ENCODE assay signal across 17 cellular contexts in genomic region chr6:16476861-16477260, GRCh38.
DNase-seq lines count a peak whose midpoint lies in the region; ATAC-seq, FAIRE-seq and TF ChIP-seq lines count a peak whose summit lies in the region.
"Had no signal": no experiment of that assay in that cellular context is flagged by ENCODE, and none has a peak within 500 bp of the region (broad histone marks: within the 10 kb centered on the region; RNA-seq: fewer than 3 reads in every experiment).

No MANE protein-coding gene starts in this region.

- peaks cover 3% of the 10 kb centered on the region for H3K9me3 Mint-ChIP-seq in natural killer cell treated with Interleukin-12 subunit alpha and Interleukin-12 subunit beta and Interleukin-15 and Interleukin-18, amount 100 ng/mL, for 72 hours
- H3K9me3 Mint-ChIP-seq in natural killer cell, result peaks cover 0 to under 1% of the 10 kb centered on the region in 2 donors
- peaks cover 12% of the 10 kb centered on the region for H3K9me3 Mint-ChIP-seq in activated T-helper 1 cell treated with anti-CD3 and anti-CD28 coated beads, Interleukin-12 subunit alpha, Interleukin-12 subunit beta, Interleukin-2, Interleukin-4 antibody, amounts not matched to agents 30 ng/mL and 10 ng/mL and 1 ng/mL, durations not matched to agents 14 hours and 24 hours and 36 hours
- H3K9me3 Mint-ChIP-seq in stimulated activated naive B cell treated with anti-CD40 and anti-IgM and Interleukin-4, amounts not matched to agents 10 μg/mL and 1 μg/mL and 100 μg/mL, for 72 hours, result peaks cover 4% of the 10 kb centered on the region in 2 donors

- peak overlapping the region; percentile 43 for H3K4me3 Mint-ChIP-seq in natural killer cell treated with Interleukin-12 subunit alpha and Interleukin-12 subunit beta and Interleukin-15 and Interleukin-18, amount 100 ng/mL, for 72 hours
- no peak overlapping the region for H3K4me3 Mint-ChIP-seq in natural killer cell
- H3K4me3 Mint-ChIP-seq in activated T-helper 1 cell treated with anti-CD3 and anti-CD28 coated beads, Interleukin-12 subunit alpha, Interleukin-12 subunit beta, Interleukin-2, Interleukin-4 antibody, amounts not matched to agents 30 ng/mL and 10 ng/mL and 1 ng/mL, durations not matched to agents 14 hours and 24 hours and 36 hours, result no peak overlapping the region
- H3K4me3 Mint-ChIP-seq in stimulated activated naive B cell treated with anti-CD40 and anti-IgM and Interleukin-4, amounts not matched to agents 10 μg/mL and 1 μg/mL and 100 μg/mL, for 72 hours, result peak overlapping the region; percentile 65 to 66

- intact Hi-C loops in natural killer cell (cut with micrococcal nuclease), result no loop called here
- intact Hi-C loops in activated T-helper 1 cell treated with anti-CD3 and anti-CD28 coated beads, Interleukin-12 subunit alpha, Interleukin-12 subunit beta, Interleukin-2, Interleukin-4 antibody, amounts not matched to agents 30 ng/mL and 10 ng/mL and 1 ng/mL, durations not matched to agents 14 hours and 24 hours and 36 hours (cut with micrococcal nuclease), result no loop called here

- peaks cover 28% of the 10 kb centered on the region for H3K36me3 Mint-ChIP-seq in natural killer cell treated with Interleukin-12 subunit alpha and Interleukin-12 subunit beta and Interleukin-15 and Interleukin-18, amount 100 ng/mL, for 72 hours
- no peaks in the 10 kb centered on the region for H3K36me3 Mint-ChIP-seq in natural killer cell
- peaks cover 52% of the 10 kb centered on the region for H3K36me3 Mint-ChIP-seq in activated T-helper 1 cell treated with anti-CD3 and anti-CD28 coated beads, Interleukin-12 subunit alpha, Interleukin-12 subunit beta, Interleukin-2, Interleukin-4 antibody, amounts not matched to agents 30 ng/mL and 10 ng/mL and 1 ng/mL, durations not matched to agents 14 hours and 24 hours and 36 hours (ENCODE audit: low read depth)
- peaks cover 43 to 62% of the 10 kb centered on the region in 2 donors for H3K36me3 Mint-ChIP-seq in stimulated activated naive B cell treated with anti-CD40 and anti-IgM and Interleukin-4, amounts not matched to agents 10 μg/mL and 1 μg/mL and 100 μg/mL, for 72 hours

- ATAC-seq in natural killer cell treated with Interleukin-12 subunit alpha and Interleukin-12 subunit beta and Interleukin-15 and Interleukin-18, amount 100 ng/mL, for 72 hours, result no peak
- ATAC-seq in natural killer cell (no peak), HG03520 (IDR thresholded peaks at IDR 0.05; ENCODE audit: unreplicated experiment) (no peak)
- peak; percentile 16 to 42 for ATAC-seq in stimulated activated naive B cell treated with anti-CD40 and anti-IgM and Interleukin-4, amounts not matched to agents 10 μg/mL and 1 μg/mL and 100 μg/mL, for 72 hours (replicated peaks)
- ATAC-seq: left colon had no signal

- no peaks in the 10 kb centered on the region for H3K27me3 Mint-ChIP-seq in natural killer cell treated with Interleukin-12 subunit alpha and Interleukin-12 subunit beta and Interleukin-15 and Interleukin-18, amount 100 ng/mL, for 72 hours
- H3K27me3 Mint-ChIP-seq in natural killer cell (ENCODE audit: low read depth in 2 of 2), result no peaks in the 10 kb centered on the region
- H3K27me3 Mint-ChIP-seq in activated T-helper 1 cell treated with anti-CD3 and anti-CD28 coated beads, Interleukin-12 subunit alpha, Interleukin-12 subunit beta, Interleukin-2, Interleukin-4 antibody, amounts not matched to agents 30 ng/mL and 10 ng/mL and 1 ng/mL, durations not matched to agents 14 hours and 24 hours and 36 hours (ENCODE audit: insufficient read depth), result no peaks in the 10 kb centered on the region
- H3K27me3 Mint-ChIP-seq in stimulated activated naive B cell treated with anti-CD40 and anti-IgM and Interleukin-4, amounts not matched to agents 10 μg/mL and 1 μg/mL and 100 μg/mL, for 72 hours, result no peaks in the 10 kb centered on the region

- peak overlapping the region; percentile 65 to 71 for H3K27ac Mint-ChIP-seq in natural killer cell treated with Interleukin-12 subunit alpha and Interleukin-12 subunit beta and Interleukin-15 and Interleukin-18, amount 100 ng/mL, for 72 hours
- no peak overlapping the region for H3K27ac Mint-ChIP-seq in natural killer cell
- H3K27ac Mint-ChIP-seq in activated T-helper 1 cell treated with anti-CD3 and anti-CD28 coated beads, Interleukin-12 subunit alpha, Interleukin-12 subunit beta, Interleukin-2, Interleukin-4 antibody, amounts not matched to agents 30 ng/mL and 10 ng/mL and 1 ng/mL, durations not matched to agents 14 hours and 24 hours and 36 hours, result peak overlapping the region; percentile 68
- peak overlapping the region; percentile 96 for H3K27ac Mint-ChIP-seq in stimulated activated naive B cell treated with anti-CD40 and anti-IgM and Interleukin-4, amounts not matched to agents 10 μg/mL and 1 μg/mL and 100 μg/mL, for 72 hours

- no peak for TF ChIP-seq CTCF in natural killer cell (IDR thresholded peaks at IDR 0.05)

- FAIRE-seq in GM19239 (lab: Jason Lieb, UNC), result peak; percentile 90

- H3K4me1 Mint-ChIP-seq in natural killer cell treated with Interleukin-12 subunit alpha and Interleukin-12 subunit beta and Interleukin-15 and Interleukin-18, amount 100 ng/mL, for 72 hours (ENCODE audit: low read depth in 2 of 2), result peaks cover 53 to 61% of the 10 kb centered on the region in 2 donors
- peaks cover 24 to 31% of the 10 kb centered on the region in 2 donors for H3K4me1 Mint-ChIP-seq in natural killer cell
- H3K4me1 Mint-ChIP-seq in activated T-helper 1 cell treated with anti-CD3 and anti-CD28 coated beads, Interleukin-12 subunit alpha, Interleukin-12 subunit beta, Interleukin-2, Interleukin-4 antibody, amounts not matched to agents 30 ng/mL and 10 ng/mL and 1 ng/mL, durations not matched to agents 14 hours and 24 hours and 36 hours (ENCODE audit: low read depth), result peaks cover 84% of the 10 kb centered on the region
- peaks cover 51 to 65% of the 10 kb centered on the region in 2 donors for H3K4me1 Mint-ChIP-seq in stimulated activated naive B cell treated with anti-CD40 and anti-IgM and Interleukin-4, amounts not matched to agents 10 μg/mL and 1 μg/mL and 100 μg/mL, for 72 hours

- no peak for DNase-seq in natural killer cell treated with Interleukin-12 subunit alpha and Interleukin-12 subunit beta and Interleukin-15 and Interleukin-18, amount 100 ng/mL, for 72 hours (ENCODE audit: low spot score)
- DNase-seq in natural killer cell (no peak), GM19239 (ENCODE audit: insufficient read length, low spot score) (no peak), T-helper 2 cell (no peak), amniotic stem cell (lab: John Stamatoyannopoulos, UW) (no peak)
- DNase-seq in activated T-helper 1 cell treated with anti-CD3 and anti-CD28 coated beads, Interleukin-12 subunit alpha, Interleukin-12 subunit beta, Interleukin-2, Interleukin-4 antibody, amounts not matched to agents 30 ng/mL and 10 ng/mL and 1 ng/mL, durations not matched to agents 14 hours and 24 hours and 36 hours (ENCODE audit: low spot score), result no peak
- no peak for DNase-seq in stimulated activated naive B cell treated with anti-CD40 and anti-IgM and Interleukin-4, amounts not matched to agents 10 μg/mL and 1 μg/mL and 100 μg/mL, for 72 hours
- DNase-seq: activated naive CD4-positive, alpha-beta T cell; brain microvascular endothelial cell; cortex of kidney; foreskin melanocyte; left colon; NCI-H2029; ovary; stimulated activated CD4-positive, alpha-beta T cell treated with anti-CD3 and anti-CD28 coated beads, Interleukin-4, amount 100 ng/mL, for 1 hour; testis had no signal

Comparison
In these comparisons a context has a peak if more than half of its experiments do, and no peak if none do; other contexts are left out.
1. H3K27ac Mint-ChIP-seq: peak in natural killer cell treated with Interleukin-12 subunit alpha and Interleukin-12 subunit beta and Interleukin-15 and Interleukin-18, amount 100 ng/mL, for 72 hours (2 of 2), activated T-helper 1 cell treated with anti-CD3 and anti-CD28 coated beads, Interleukin-12 subunit alpha, Interleukin-12 subunit beta, Interleukin-2, Interleukin-4 antibody, amounts not matched to agents 30 ng/mL and 10 ng/mL and 1 ng/mL, durations not matched to agents 14 hours and 24 hours and 36 hours (single experiment) and stimulated activated naive B cell treated with anti-CD40 and anti-IgM and Interleukin-4, amounts not matched to agents 10 μg/mL and 1 μg/mL and 100 μg/mL, for 72 hours (single experiment); none in natural killer cell (0 of 2).
2. H3K4me3 Mint-ChIP-seq: peak in natural killer cell treated with Interleukin-12 subunit alpha and Interleukin-12 subunit beta and Interleukin-15 and Interleukin-18, amount 100 ng/mL, for 72 hours (single experiment) and stimulated activated naive B cell treated with anti-CD40 and anti-IgM and Interleukin-4, amounts not matched to agents 10 μg/mL and 1 μg/mL and 100 μg/mL, for 72 hours (2 of 2); none in natural killer cell (single experiment) and activated T-helper 1 cell treated with anti-CD3 and anti-CD28 coated beads, Interleukin-12 subunit alpha, Interleukin-12 subunit beta, Interleukin-2, Interleukin-4 antibody, amounts not matched to agents 30 ng/mL and 10 ng/mL and 1 ng/mL, durations not matched to agents 14 hours and 24 hours and 36 hours (single experiment).
3. ATAC-seq: peak in stimulated activated naive B cell treated with anti-CD40 and anti-IgM and Interleukin-4, amounts not matched to agents 10 μg/mL and 1 μg/mL and 100 μg/mL, for 72 hours (2 of 2); none in natural killer cell treated with Interleukin-12 subunit alpha and Interleukin-12 subunit beta and Interleukin-15 and Interleukin-18, amount 100 ng/mL, for 72 hours (0 of 2), natural killer cell (0 of 3) and HG03520 (single experiment).